Comparison of ENCODE assay signal across 25 cellular contexts in the genomic region with DNA sequence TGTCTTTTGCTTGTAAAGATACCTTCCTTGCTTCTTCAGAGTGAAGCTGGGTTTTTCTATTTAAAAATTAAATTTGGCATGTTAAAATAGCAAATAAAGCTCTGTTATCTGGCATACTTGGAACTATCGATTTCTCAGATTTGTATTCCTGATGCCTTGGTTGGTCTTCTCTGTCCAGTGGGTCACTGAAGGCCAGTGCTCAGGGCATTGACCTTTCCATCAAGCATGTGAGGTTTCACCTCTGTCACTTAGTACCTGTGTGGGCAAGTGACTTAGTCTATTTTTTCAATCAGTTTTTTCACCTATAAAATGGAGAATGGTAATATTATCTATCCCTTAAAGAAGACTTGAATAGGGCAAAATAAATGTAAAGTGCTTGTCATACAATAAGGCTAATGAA.
"Had no signal": no experiment of that assay in that cellular context is flagged by ENCODE, and none has a peak within 500 bp of the region (broad histone marks: within the 10 kb centered on the region; RNA-seq: fewer than 3 reads in every experiment).

No MANE protein-coding gene starts in this region.

- H3K9me3 ChIP-seq: stomach, suprapubic skin, testis, thoracic aorta, thyroid gland, tibial artery, tibial nerve, transverse colon, upper lobe of left lung, upper lobe of right lung, uterus, vagina had no signal

- DNase-seq: stimulated activated CD4-positive, alpha-beta T cell treated with anti-CD3 and anti-CD28 coated beads, Interleukin-2, amount 100 ng/mL, for 48 hours; stimulated activated CD4-positive, alpha-beta T cell treated with anti-CD3 and anti-CD28 coated beads, Interleukin-4, amount 100 ng/mL, for 1 hour; stimulated activated CD4-positive, alpha-beta T cell treated with anti-CD3 and anti-CD28 coated beads, Interleukin-4, amount 100 ng/mL, for 24 hours; stimulated activated CD4-positive, alpha-beta T cell treated with anti-CD3 and anti-CD28 coated beads, Interleukin-4, amount 100 ng/mL, for 4 hours; stimulated activated CD8-positive, alpha-beta memory T cell treated with anti-CD3 and anti-CD28 coated beads, Interleukin-4, amount 100 ng/mL, for 48 hours; stimulated activated naive B cell treated with anti-CD40 and anti-IgM and Interleukin-4, amounts not matched to agents 10 μg/mL and 1 μg/mL and 100 μg/mL, for 72 hours; stimulated activated naive CD4-positive, alpha-beta T cell; stimulated activated naive CD4-positive, alpha-beta T cell treated with Interleukin-2 at 50 U/mL for 16 hours; stimulated activated naive CD8-positive, alpha-beta T cell treated with anti-CD3 and anti-CD28 coated beads, Interleukin-15, amount 100 ng/mL, for 72 hours; stimulated activated naive CD8-positive, alpha-beta T cell treated with anti-CD3 and anti-CD28 coated beads, Interleukin-15, Interleukin-2, amounts not matched to agents 100 U/mL and 50 U/mL, for 24 hours; stomach; substantia nigra; testis; thyroid gland; tibial artery; transverse colon; upper lobe of left lung; upper lobe of right lung; uterus had no signal

- H3K4me1 ChIP-seq: testis, transverse colon, upper lobe of right lung, uterus had no signal

- H3K4me3 ChIP-seq: stomach, suprapubic skin, testis, thoracic aorta, thyroid gland, tibial artery, tibial nerve, transverse colon, upper lobe of left lung, upper lobe of right lung, uterus, vagina had no signal

- H3K27ac ChIP-seq: stomach, suprapubic skin, testis, thoracic aorta, thyroid gland, tibial artery, tibial nerve, transverse colon, upper lobe of left lung, upper lobe of right lung, uterus, vagina had no signal

- H3K27me3 ChIP-seq: stomach, suprapubic skin, testis, thyroid gland, tibial artery, tibial nerve, transverse colon, upper lobe of left lung, upper lobe of right lung, uterus, vagina had no signal

- ATAC-seq: stimulated activated effector memory CD8-positive, alpha-beta T cell treated with anti-CD3 and anti-CD28 coated beads, Interleukin-12 subunit alpha, Interleukin-12 subunit beta, amount 100 ng/mL, for 72 hours; stimulated activated memory B cell treated with anti-CD40 and anti-IgM and Interleukin-4, amounts not matched to agents 10 μg/mL and 1 μg/mL and 100 μg/mL, for 72 hours; stimulated activated naive B cell treated with anti-CD40 and anti-IgM and Interleukin-4, amounts not matched to agents 10 μg/mL and 1 μg/mL and 100 μg/mL, for 72 hours; stimulated activated naive CD8-positive, alpha-beta T cell treated with anti-CD3 and anti-CD28 coated beads, Interleukin-15, amount 100 ng/mL, for 72 hours; stimulated activated naive CD8-positive, alpha-beta T cell treated with anti-CD3 and anti-CD28 coated beads, Interleukin-15, Interleukin-2, amounts not matched to agents 100 U/mL and 50 U/mL, for 24 hours; upper lobe of right lung had no signal

- H3K36me3 ChIP-seq: stomach, suprapubic skin, thoracic aorta, thyroid gland, tibial artery, tibial nerve, transverse colon, upper lobe of left lung, upper lobe of right lung, uterus, vagina had no signal
